8 cellular contexts compared by ENCODE assay signal in the genomic region with DNA sequence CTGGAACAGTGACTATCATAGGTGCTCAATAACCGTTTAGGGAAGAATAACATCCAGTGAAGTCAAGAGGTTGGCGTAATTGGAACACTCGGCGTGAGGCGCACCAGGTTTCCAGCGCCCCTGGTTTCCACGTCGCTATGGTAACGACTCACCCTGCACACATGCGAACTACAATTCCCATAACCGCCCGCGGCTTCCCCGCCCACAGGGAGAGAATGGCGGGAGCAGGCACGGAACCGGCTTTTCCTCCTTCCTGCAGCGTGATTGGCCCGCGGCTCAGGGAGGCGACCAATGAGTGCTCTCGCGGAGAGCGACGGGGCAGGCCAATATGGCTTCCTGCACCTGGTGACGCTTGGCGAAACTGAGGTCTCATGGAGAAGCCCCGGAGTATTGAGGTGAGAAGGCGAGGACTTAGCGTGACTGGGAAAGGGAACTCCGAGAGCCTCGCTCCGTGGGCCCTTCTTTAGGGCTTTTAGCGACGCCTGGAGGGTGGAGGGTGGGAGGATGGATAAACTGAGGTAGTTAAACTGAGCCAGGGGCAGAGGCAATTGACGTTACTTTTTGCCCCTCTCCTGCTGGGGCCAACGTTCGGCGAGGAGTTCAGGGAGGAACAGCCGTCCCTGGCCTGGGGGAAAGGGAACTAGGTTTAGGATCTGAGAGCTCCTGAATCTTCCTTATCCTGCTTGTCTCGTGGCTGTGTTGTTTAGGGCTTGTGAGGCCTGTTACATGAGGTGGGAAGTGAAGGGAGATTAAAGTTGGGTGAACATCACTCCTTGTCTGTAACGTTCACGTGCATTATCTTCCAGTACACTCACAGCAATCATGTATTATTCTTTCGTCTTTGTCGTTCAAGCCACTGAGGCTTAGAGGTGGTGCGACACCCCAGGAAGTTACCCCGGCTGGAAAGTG. TPM values are rescaled to one million over a fixed set of nuclear protein-coding genes. Genes with fewer than 3 reads are reported as not detected.
A peak's percentile ranks its signal among the peaks of the same experiment; 100 is the strongest.
DNase-seq lines count a peak whose midpoint lies in the region; ATAC-seq and TF ChIP-seq lines count a peak whose summit lies in the region.

Gene L3MBTL2, plus strand, starts transcription at position 321 of the 909 bp plus-strand sequence. Its CDS starts 51 bp downstream, at position 372.

- POLR2A ChIA-PET in GM10248 (lab: Yijun Ruan, JAX): no interaction called here

- H3K27ac Mint-ChIP-seq in activated naive CD8-positive, alpha-beta T cell: peak within 1 kb of the TSS; percentile 98

- H3K4me3 Mint-ChIP-seq in activated naive CD8-positive, alpha-beta T cell: peak within 1 kb of the TSS; percentile 98

- CTCF ChIA-PET in GM10248 (lab: Yijun Ruan, JAX): no interaction called here

- no peaks in the 10 kb centered on the region for H3K9me3 Mint-ChIP-seq in activated naive CD8-positive, alpha-beta T cell (ENCODE audit: low read depth)

- H3K27me3 ChIP-seq in testis: no peaks in the 10 kb centered on the region

- intact Hi-C loops in testis (cut with DNase I; ENCODE audit: low total_unique reads): no loop called here

- H3K4me1 ChIP-seq in testis: peaks cover 3% of the 10 kb centered on the region

- peak within 1 kb of the TSS; percentile 53 to 76 for H3K27ac ChIP-seq in testis

- peaks cover 29% of the 10 kb centered on the region for H3K4me1 Mint-ChIP-seq in activated naive CD8-positive, alpha-beta T cell (ENCODE audit: low read depth)

- ATAC-seq in HG02623 (IDR thresholded peaks at IDR 0.05; ENCODE audit: unreplicated experiment) (peak; percentile 94), omental fat pad (ENCODE audit: low FRiP score) (peak; percentile 100)

- no peaks in the 10 kb centered on the region for H3K36me3 ChIP-seq in testis (ENCODE audit: low read depth, missing control alignments)

- H3K27me3 Mint-ChIP-seq in activated naive CD8-positive, alpha-beta T cell: peaks cover 3% of the 10 kb centered on the region

- no peaks in the 10 kb centered on the region for H3K9me3 ChIP-seq in testis

- 1 to 2% methylated on average over 47 of the region's 47 CpGs for WGBS in testis, 2 donors

- H3K36me3 Mint-ChIP-seq in activated naive CD8-positive, alpha-beta T cell: peaks cover 3% of the 10 kb centered on the region

- H3K4me3 ChIP-seq in testis: peak within 1 kb of the TSS; percentile 73 to 82

- no peak for TF ChIP-seq CTCF in GM10248 (IDR thresholded peaks at IDR 0.05; ENCODE audit: control extremely low read depth, extremely low read depth, low read depth, missing control alignments)
- no peak for TF ChIP-seq CTCF in omental fat pad (IDR thresholded peaks at IDR 0.05)
- no peak for TF ChIP-seq CTCF in testis (IDR thresholded peaks at IDR 0.05)

- DNase-seq in GM10248 (ENCODE audit: extremely low spot score) (peak; percentile 100), NCI-H1105 (lab: John Stamatoyannopoulos, UW) (peak; percentile 97), SKM-1 treated with dmso at 0.1 percent for 144 hours (lab: John Stamatoyannopoulos, UW; ENCODE audit: unreplicated experiment) (peak; percentile 97), glomerular visceral epithelial cell (ENCODE audit: extremely low spot score) (peak; percentile 94), omental fat pad (ENCODE audit: low spot score) (peak; percentile 98), testis (peak; percentile 99)

- TF ChIP-seq POLR2A in testis (IDR thresholded peaks at IDR 0.05): no peak

RNA-seq across cellular contexts. Expression of gene L3MBTL2, which starts in this region (rescaled TPM):
- total RNA-seq in omental fat pad (10 to 100 TPM in 3 of 4 donors, 1 to 10 TPM in 1; 8.9 to 19.1 (median 16.0) TPM), testis (10 to 100 TPM; 32.8 to 39.7 TPM)
- polyA plus RNA-seq in testis (ENCODE audit: insufficient read depth, low read depth, low replicate concordance): 34.6 TPM

Comparison
In these comparisons a context has a peak if more than half of its experiments do, and no peak if none do; other contexts are left out.
1. Peak in every context shown above with its lines: DNase-seq, ATAC-seq, H3K4me3 ChIP-seq and H3K27ac ChIP-seq.